Comparison of ENCODE assay signal across 28 cellular contexts in genomic region chr6:90446164-90446563, GRCh38.
DNase-seq lines count a peak whose midpoint lies in the region; ATAC-seq, FAIRE-seq and TF ChIP-seq lines count a peak whose summit lies in the region.
"Had no signal": no experiment of that assay in that cellular context is flagged by ENCODE, and none has a peak within 500 bp of the region (broad histone marks: within the 10 kb centered on the region; RNA-seq: fewer than 3 reads in every experiment).

No MANE protein-coding gene starts in this region.

- H3K4me1 ChIP-seq in endothelial cell of umbilical vein (ENCODE audit: control insufficient read depth, extremely low read depth, insufficient read depth, low read length): no peaks in the 10 kb centered on the region
- H3K4me1 ChIP-seq in MM.1S (ENCODE audit: low read length): peaks cover 17% of the 10 kb centered on the region
- H3K4me1 ChIP-seq: esophagus squamous epithelium had no signal

- H3K27ac ChIP-seq in endothelial cell of umbilical vein (ENCODE audit: insufficient read depth, low read depth, low read length): no peak overlapping the region
- H3K27ac ChIP-seq in dorsolateral prefrontal cortex: no peak overlapping the region
- no peak overlapping the region for H3K27ac ChIP-seq in MM.1S (ENCODE audit: low read length)
- H3K27ac ChIP-seq: esophagus squamous epithelium had no signal

- no peak for ATAC-seq in GM21737 (IDR thresholded peaks at IDR 0.05; ENCODE audit: unreplicated experiment)
- ATAC-seq: HCT116; left cardiac atrium; naive thymus-derived CD4-positive, alpha-beta T cell; WTC11 had no signal

- FAIRE-seq in endothelial cell of umbilical vein (lab: Jason Lieb, UNC): no peak
- FAIRE-seq: RCC 7860, urothelium cell line had no signal

- H3K9me1 ChIP-seq in endothelial cell of umbilical vein (replicated peaks; ENCODE audit: control insufficient read depth, extremely low read depth, insufficient read depth, low read length): no peaks in the 10 kb centered on the region

- H3K79me2 ChIP-seq in endothelial cell of umbilical vein (ENCODE audit: control insufficient read depth, insufficient read depth, low read length): no peaks in the 10 kb centered on the region
- H3K79me2 ChIP-seq in MM.1S (ENCODE audit: low read length): no peaks in the 10 kb centered on the region

- H3K9me3 ChIP-seq in endothelial cell of umbilical vein (replicated peaks; ENCODE audit: control insufficient read depth, insufficient read depth, low read length) (no peaks in the 10 kb centered on the region), MM.1S (replicated peaks; ENCODE audit: insufficient read depth, low read length) (no peaks in the 10 kb centered on the region)
- H3K9me3 ChIP-seq: esophagus squamous epithelium, SK-N-SH had no signal

- H3F3A ChIP-seq in MM.1S (ENCODE audit: insufficient read depth, low read length): peaks cover 5% of the 10 kb centered on the region; the same call in 1 of the 2 replicates

- H3K9ac ChIP-seq in endothelial cell of umbilical vein (replicated peaks; ENCODE audit: extremely low read depth, insufficient read depth, low read length) (no peak overlapping the region), MM.1S (ENCODE audit: low read length) (no peak overlapping the region)
- H3K9ac ChIP-seq: SK-N-SH had no signal

- BruUV-seq in endothelial cell of umbilical vein (replicated peaks; lab: Mats Ljungman, UMichigan): no TSS peak

- no peaks in the 10 kb centered on the region for H4K20me1 ChIP-seq in endothelial cell of umbilical vein (replicated peaks; ENCODE audit: control insufficient read depth, extremely low read depth, insufficient read depth, low read length)
- H4K20me1 ChIP-seq in MM.1S (ENCODE audit: insufficient read depth, low read length): no peaks in the 10 kb centered on the region

- H3K9me2 ChIP-seq in MM.1S (replicated peaks; ENCODE audit: insufficient read depth, low read length): no peaks in the 10 kb centered on the region
- H3K9me2 ChIP-seq: SK-N-SH had no signal

- H3K27me3 ChIP-seq in endothelial cell of umbilical vein (ENCODE audit: control insufficient read depth in 2 of 2, insufficient read depth in 2 of 2, low read length in 2 of 2) (peaks cover 6 to 11% of the 10 kb centered on the region in 2 experiments), dorsolateral prefrontal cortex (no peaks in the 10 kb centered on the region), MM.1S (replicated peaks; ENCODE audit: insufficient read depth, low read length) (no peaks in the 10 kb centered on the region)

- dilution Hi-C loops in endothelial cell of umbilical vein (cut with MboI; ENCODE audit: extremely low pct_ligation_motif_present, low sequenced_read_pairs): no loop called here

- H3K4me2 ChIP-seq in endothelial cell of umbilical vein (ENCODE audit: insufficient read depth, low read length) (no peak overlapping the region), MM.1S (ENCODE audit: low read depth, low read length) (no peak overlapping the region)
- H3K4me2 ChIP-seq: SK-N-SH had no signal

- TF ChIP-seq POLR2A in endothelial cell of umbilical vein (IDR thresholded peaks at IDR 0.05; ENCODE audit: low read depth, low read length): no peak

- CTCF ChIA-PET in endothelial cell of umbilical vein (lab: Charles Lee): no interaction called here

- TF ChIP-seq CTCF in endothelial cell of umbilical vein (IDR thresholded peaks at IDR 0.05; ENCODE audit: extremely low read depth in 1 of 2, insufficient read depth in 1 of 2, low read depth in 1 of 2, low read length in 2 of 2) (no peak), dorsolateral prefrontal cortex (IDR thresholded peaks at IDR 0.05 in 54 of 56, conservative IDR thresholded peaks at IDR 0.05 in 2 of 56; ENCODE audit: low read depth in 1 of 56, partially characterized antibody in 56 of 56) (no peak), MM.1S (IDR thresholded peaks at IDR 0.05; ENCODE audit: low read length) (no peak)

- H3K4me3 ChIP-seq in endothelial cell of umbilical vein (replicated peaks in 1 of 3; ENCODE audit: insufficient read depth in 1 of 3, low read depth in 1 of 3, low read length in 3 of 3): no peak overlapping the region
- H3K4me3 ChIP-seq in dorsolateral prefrontal cortex: no peak overlapping the region
- H3K4me3 ChIP-seq in MM.1S (ENCODE audit: low read length): no peak overlapping the region
- H3K4me3 ChIP-seq: esophagus squamous epithelium had no signal

- H2AFZ ChIP-seq in endothelial cell of umbilical vein (ENCODE audit: low read depth, low read length) (no peak overlapping the region), MM.1S (ENCODE audit: low read length) (no peak overlapping the region)

- H3K36me3 ChIP-seq in endothelial cell of umbilical vein (ENCODE audit: control insufficient read depth in 2 of 2, extremely low read depth in 1 of 2, insufficient read depth in 2 of 2, low read length in 2 of 2) (no peaks in the 10 kb centered on the region), MM.1S (replicated peaks; ENCODE audit: insufficient read depth, low read length) (no peaks in the 10 kb centered on the region)
- H3K36me3 ChIP-seq: esophagus squamous epithelium had no signal

- DNase-seq in NCI-H748 (lab: John Stamatoyannopoulos, UW; ENCODE audit: unreplicated experiment): peak; percentile 9
- no peak for DNase-seq in NCI-H748 treated with DMSO at 0.1 percent for 48 hours (lab: John Stamatoyannopoulos, UW)
- peak; percentile 42 for DNase-seq in COR-L47 (lab: John Stamatoyannopoulos, UW)
- peak; percentile 60 for DNase-seq in SHP77 treated with DMSO at 0.1 percent for 48 hours (lab: John Stamatoyannopoulos, UW)
- DNase-seq in endothelial cell of umbilical vein (ENCODE audit: low read depth, low spot score): peak; percentile 61
- DNase-seq in dorsolateral prefrontal cortex: no peak
- no peak for DNase-seq in MM.1S
- DNase-seq: activated effector memory CD4-positive, alpha-beta T cell treated with anti-CD3 and anti-CD28 coated beads, Interleukin-2, amount 50 U/mL, for 16 hours; anterior cingulate cortex; C1 segment of cervical spinal cord; cerebellar nuclear complex; effector memory CD4-positive, alpha-beta T cell; esophagus squamous epithelium; GDM1; left cardiac atrium; mesendoderm; naive thymus-derived CD4-positive, alpha-beta T cell; NCI-H1436 treated with DMSO at 0.1 percent for 48 hours; NCI-H345; NK-92 treated with Interleukin-12 subunit alpha and Interleukin-12 subunit beta, amount 100 ng/mL, for 24 hours; SK-N-SH; stimulated activated CD8-positive, alpha-beta memory T cell treated with anti-CD3 and anti-CD28 coated beads, Interleukin-4, amount 100 ng/mL, for 48 hours; substantia nigra had no signal

- intact Hi-C loops in endothelial cell of umbilical vein (cut with micrococcal nuclease) (no loop called here), dorsolateral prefrontal cortex (cut with DNase I) (loop anchor here in 1 of 2 donors (2.0 kb wide), 1 partner anchor 51 kb away; no protein-coding TSS in a partner anchor)

- POLR2A ChIA-PET in endothelial cell of umbilical vein (lab: Charles Lee): no interaction called here

TF ChIP-seq in endothelial cell of umbilical vein, 7 proteins besides CTCF, POLR2A, EP300 and RAD21:
- TF ChIP-seq FOS (IDR thresholded peaks at IDR 0.05; ENCODE audit: borderline replicate concordance, insufficient read depth, low read length) (no peak), MAX (IDR thresholded peaks at IDR 0.05; ENCODE audit: insufficient read depth, insufficient read length) (no peak), POLR2AphosphoS5 (IDR thresholded peaks at IDR 0.05; ENCODE audit: insufficient read depth, low read depth, low read length) (no peak), EZH2 (IDR thresholded peaks at IDR 0.05; ENCODE audit: borderline replicate concordance, low read depth, low read length, severe bottlenecking) (no peak), GATA2 (IDR thresholded peaks at IDR 0.05; ENCODE audit: insufficient read depth, insufficient read length, low read depth, low read length) (no peak), MYC (IDR thresholded peaks at IDR 0.05; ENCODE audit: low read depth, low read length) (no peak), JUN (IDR thresholded peaks at IDR 0.05; ENCODE audit: borderline replicate concordance, insufficient read depth, insufficient read length, low read depth) (no peak)

Comparison
In these comparisons a context has a peak if more than half of its experiments do, and no peak if none do; other contexts are left out.
1. DNase-seq: peak in NCI-H748 (single experiment), COR-L47 (single experiment), SHP77 treated with DMSO at 0.1 percent for 48 hours (single experiment) and endothelial cell of umbilical vein (single experiment); none in NCI-H748 treated with DMSO at 0.1 percent for 48 hours (single experiment), dorsolateral prefrontal cortex (0 of 10) and MM.1S (single experiment).